In the genomic region with DNA sequence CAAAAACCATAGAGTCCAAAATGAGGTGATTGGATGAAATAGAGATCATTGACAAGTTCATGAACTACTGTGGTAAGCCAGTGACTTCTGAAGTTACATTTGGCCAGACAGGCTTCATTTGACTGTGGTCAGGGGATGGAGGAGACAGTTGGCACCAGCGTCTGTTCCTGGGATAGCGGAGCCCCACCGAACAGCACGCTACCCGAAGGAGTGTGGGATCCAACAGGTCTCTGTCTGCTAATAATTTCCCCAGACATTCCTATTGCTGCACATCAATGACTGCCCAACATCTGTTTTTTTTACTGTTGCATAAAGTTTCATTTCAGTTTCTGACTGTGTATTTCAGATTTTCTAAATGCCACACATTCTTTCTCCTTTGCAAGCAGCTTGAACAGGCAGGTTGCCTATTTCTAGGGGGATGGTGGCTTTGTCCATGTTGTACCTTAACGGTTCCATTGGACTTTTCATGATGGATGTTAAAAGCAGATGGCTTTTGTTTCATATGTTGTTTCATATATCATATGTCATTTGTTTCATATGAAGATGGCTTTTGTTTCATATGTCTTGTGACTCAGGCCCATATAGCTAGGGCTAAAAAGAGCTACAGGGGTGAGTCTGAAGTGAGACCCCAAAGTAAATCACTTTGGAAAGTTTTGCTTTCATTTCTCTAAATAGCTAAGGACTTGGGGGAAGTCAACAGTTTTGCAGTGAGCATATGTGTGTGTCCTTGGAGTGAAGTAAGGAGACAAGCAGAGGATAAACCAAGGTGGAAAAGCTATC, we compare ENCODE assay signal across 11 cellular contexts.
DNase-seq lines count a peak whose midpoint lies in the region; ATAC-seq and TF ChIP-seq lines count a peak whose summit lies in the region.
"Had no signal": no experiment of that assay in that cellular context is flagged by ENCODE, and none has a peak within 500 bp of the region (broad histone marks: within the 10 kb centered on the region; RNA-seq: fewer than 3 reads in every experiment).

No MANE protein-coding gene starts in this region.

- no peak overlapping the region for H3K4me3 ChIP-seq in gastroesophageal sphincter
- no peak overlapping the region for H3K4me3 ChIP-seq in endodermal cell (ENCODE audit: low read length)

- ATAC-seq in GM21619 (IDR thresholded peaks at IDR 0.05; ENCODE audit: unreplicated experiment) (peak; percentile 41), gastroesophageal sphincter (peak; percentile 39), GM18519 (IDR thresholded peaks at IDR 0.05; ENCODE audit: low FRiP score, unreplicated experiment) (no peak)
- ATAC-seq in activated CD8-positive, alpha-beta T cell treated with anti-CD3 and anti-CD28 coated beads, Interleukin-2, amount 10 ng/mL, durations not matched to agents 7 days and 5 days, result no peak

- peak; percentile 82 for DNase-seq in EH (ENCODE audit: low read depth)
- no peak for DNase-seq in activated CD4-positive, alpha-beta T cell treated with anti-CD3 and anti-CD28 coated beads for 1 hour
- no peak for DNase-seq in activated CD8-positive, alpha-beta T cell treated with anti-CD3 and anti-CD28 coated beads, Interleukin-2, amount 10 ng/mL, durations not matched to agents 7 days and 5 days
- DNase-seq in endodermal cell, result no peak
- DNase-seq: COR-L47; effector CD4-positive, alpha-beta T cell had no signal

- H3K36me3 ChIP-seq in gastroesophageal sphincter, result peaks cover 0 to 4% of the 10 kb centered on the region in 2 donors
- no peaks in the 10 kb centered on the region for H3K36me3 ChIP-seq in endodermal cell (ENCODE audit: control insufficient read depth, insufficient read depth, low read length)

- H3K9ac ChIP-seq in endodermal cell (ENCODE audit: extremely low read depth, low read length, poor library complexity, severe bottlenecking), result no peak overlapping the region

- H3K27me3 Mint-ChIP-seq in activated CD8-positive, alpha-beta T cell treated with anti-CD3 and anti-CD28 coated beads, Interleukin-2, amount 10 ng/mL, durations not matched to agents 7 days and 5 days (ENCODE audit: low read depth), result no peaks in the 10 kb centered on the region
- H3K27me3 Mint-ChIP-seq in endodermal cell (ENCODE audit: insufficient read depth), result no peaks in the 10 kb centered on the region

- TF ChIP-seq EP300 in Ishikawa (IDR thresholded peaks at IDR 0.05; ENCODE audit: borderline replicate concordance) (no peak), gastroesophageal sphincter (IDR thresholded peaks at IDR 0.05) (no peak)

- no peak for TF ChIP-seq RAD21 in Ishikawa (IDR thresholded peaks at IDR 0.05; ENCODE audit: low read depth)

- CTCF ChIA-PET in activated CD8-positive, alpha-beta T cell treated with anti-CD3 and anti-CD28 coated beads, Interleukin-2, amount 10 ng/mL, durations not matched to agents 7 days and 5 days (lab: Charles Lee), result no interaction called here

- H3K27ac ChIP-seq in gastroesophageal sphincter (no peak overlapping the region), endodermal cell (ENCODE audit: low read depth, low read length) (no peak overlapping the region)

- no peak overlapping the region for H3K27ac Mint-ChIP-seq in activated CD8-positive, alpha-beta T cell treated with anti-CD3 and anti-CD28 coated beads, Interleukin-2, amount 10 ng/mL, durations not matched to agents 7 days and 5 days
- H3K27ac Mint-ChIP-seq in endodermal cell, result no peak overlapping the region
- H3K27ac Mint-ChIP-seq: type B pancreatic cell had no signal

- peaks cover 6% of the 10 kb centered on the region for H3K4me1 Mint-ChIP-seq in activated CD8-positive, alpha-beta T cell treated with anti-CD3 and anti-CD28 coated beads, Interleukin-2, amount 10 ng/mL, durations not matched to agents 7 days and 5 days (ENCODE audit: low read depth)
- H3K4me1 Mint-ChIP-seq in endodermal cell, result peaks cover 24% of the 10 kb centered on the region

- H3K9me3 ChIP-seq in gastroesophageal sphincter (no peaks in the 10 kb centered on the region), endodermal cell (ENCODE audit: control insufficient read depth, low read length) (no peaks in the 10 kb centered on the region)

- WGBS in gastroesophageal sphincter (ENCODE audit: low coverage in 1 of 2), 2 donors, result 74 to 91% methylated on average over 6 of the region's 6 CpGs
- 97 to 100% methylated on average over 5 to 6 of the region's 6 CpGs for WGBS in endodermal cell (ENCODE audit: insufficient coverage in 1 of 2, insufficient read length in 1 of 2), 2 experiments

- POLR2A ChIA-PET in activated CD8-positive, alpha-beta T cell treated with anti-CD3 and anti-CD28 coated beads, Interleukin-2, amount 10 ng/mL, durations not matched to agents 7 days and 5 days (lab: Charles Lee), result no interaction called here

- TF ChIP-seq CTCF in gastroesophageal sphincter (IDR thresholded peaks at IDR 0.05) (no peak), endodermal cell (conservative IDR thresholded peaks at IDR 0.05) (no peak)

- no peak overlapping the region for H3K4me3 Mint-ChIP-seq in activated CD8-positive, alpha-beta T cell treated with anti-CD3 and anti-CD28 coated beads, Interleukin-2, amount 10 ng/mL, durations not matched to agents 7 days and 5 days
- no peak overlapping the region for H3K4me3 Mint-ChIP-seq in endodermal cell
- H3K4me3 Mint-ChIP-seq: type B pancreatic cell had no signal

- TF ChIP-seq POLR2A in gastroesophageal sphincter (IDR thresholded peaks at IDR 0.05), result no peak

- no peaks in the 10 kb centered on the region for H3K27me3 ChIP-seq in gastroesophageal sphincter
- peaks cover 10% of the 10 kb centered on the region for H3K27me3 ChIP-seq in endodermal cell (ENCODE audit: control insufficient read depth, insufficient read depth, low read length, poor library complexity, severe bottlenecking)

- H3K36me3 Mint-ChIP-seq in activated CD8-positive, alpha-beta T cell treated with anti-CD3 and anti-CD28 coated beads, Interleukin-2, amount 10 ng/mL, durations not matched to agents 7 days and 5 days (ENCODE audit: low read depth), result no peaks in the 10 kb centered on the region
- peaks cover 4% of the 10 kb centered on the region for H3K36me3 Mint-ChIP-seq in endodermal cell (ENCODE audit: low read depth)
- H3K36me3 Mint-ChIP-seq: type B pancreatic cell had no signal

- H3K9me3 Mint-ChIP-seq in activated CD8-positive, alpha-beta T cell treated with anti-CD3 and anti-CD28 coated beads, Interleukin-2, amount 10 ng/mL, durations not matched to agents 7 days and 5 days (ENCODE audit: insufficient read depth), result no peaks in the 10 kb centered on the region
- no peaks in the 10 kb centered on the region for H3K9me3 Mint-ChIP-seq in endodermal cell

- H3K4me1 ChIP-seq in gastroesophageal sphincter (no peaks in the 10 kb centered on the region), endodermal cell (ENCODE audit: control insufficient read depth, insufficient read depth, low read length) (no peaks in the 10 kb centered on the region)

TF ChIP-seq in Ishikawa, 13 proteins besides CTCF, POLR2A, EP300 and RAD21:
- TF ChIP-seq TAF1 (IDR thresholded peaks at IDR 0.05; ENCODE audit: low read depth) (no peak), NFIC (IDR thresholded peaks at IDR 0.05) (no peak), TEAD4 (IDR thresholded peaks at IDR 0.05) (peak; percentile 65), TCF12 (IDR thresholded peaks at IDR 0.05; ENCODE audit: low read depth) (no peak), YY1 (IDR thresholded peaks at IDR 0.05; ENCODE audit: low read depth) (no peak)
- TF ChIP-seq, protein P1, sequence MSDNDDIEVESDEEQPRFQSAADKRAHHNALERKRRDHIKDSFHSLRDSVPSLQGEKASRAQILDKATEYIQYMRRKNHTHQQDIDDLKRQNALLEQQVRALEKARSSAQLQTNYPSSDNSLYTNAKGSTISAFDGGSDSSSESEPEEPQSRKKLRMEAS (IDR thresholded peaks at IDR 0.05), result no peak

Comparison
In these comparisons a context has a peak if more than half of its experiments do, and no peak if none do; other contexts are left out.
1. ATAC-seq: peak in GM21619 (single experiment) and gastroesophageal sphincter (single experiment); none in GM18519 (single experiment) and activated CD8-positive, alpha-beta T cell treated with anti-CD3 and anti-CD28 coated beads, Interleukin-2, amount 10 ng/mL, durations not matched to agents 7 days and 5 days (single experiment).